ENCODE assay signal across 15 cellular contexts in the genomic region with DNA sequence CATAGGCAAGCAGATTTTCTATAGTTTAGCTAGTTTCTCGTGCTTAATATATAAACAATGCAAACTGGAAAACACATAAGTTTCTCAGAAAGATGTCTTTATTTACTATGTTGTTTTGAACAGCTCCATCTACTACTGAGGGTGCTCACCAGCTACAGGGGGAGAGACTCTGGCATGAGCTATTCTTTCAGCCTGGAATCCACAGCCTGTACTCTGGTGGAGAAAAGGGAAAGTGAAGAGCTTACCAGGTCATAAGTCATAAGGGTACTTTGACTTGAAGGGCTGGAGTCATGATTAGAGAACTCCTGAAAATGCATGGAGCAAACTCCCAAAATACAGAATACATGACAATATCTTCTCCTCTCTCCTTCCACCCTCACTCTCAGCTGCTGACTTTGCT. TPM values are rescaled to one million over a fixed set of nuclear protein-coding genes. Genes with fewer than 3 reads are reported as not detected.
DNase-seq lines count a peak whose midpoint lies in the region; ATAC-seq, FAIRE-seq and TF ChIP-seq lines count a peak whose summit lies in the region.
"Had no signal": no experiment of that assay in that cellular context is flagged by ENCODE, and none has a peak within 500 bp of the region (broad histone marks: within the 10 kb centered on the region; RNA-seq: fewer than 3 reads in every experiment).

No MANE protein-coding gene starts in this region.

- H4K20me1 ChIP-seq in GM12878 (ENCODE audit: control insufficient read depth, insufficient read depth), result no peaks in the 10 kb centered on the region
- H4K20me1 ChIP-seq: BLaER1 treated with 17β-estradiol and CSF1 and Interleukin-3, amounts not matched to agents 10 nM and 100 nM had no signal

- BruUV-seq in GM12878 (replicated peaks; lab: Mats Ljungman, UMichigan), result no TSS peak

- no peak overlapping the region for H2AFZ ChIP-seq in GM12878 (ENCODE audit: control insufficient read depth, low read depth, low read length)
- H2AFZ ChIP-seq: GM23248 had no signal

- no peak for TF ChIP-seq CTCF in GM12878 (IDR thresholded peaks at IDR 0.05 in 2 of 3, conservative IDR thresholded peaks at IDR 0.05 in 1 of 3; ENCODE audit: control insufficient read depth in 2 of 3, extremely low read depth in 1 of 3, insufficient read depth in 1 of 3, low read depth in 3 of 3, low read length in 3 of 3)
- TF ChIP-seq CTCF in BE2C (IDR thresholded peaks at IDR 0.05; ENCODE audit: low read depth, low read length), result no peak

- WGBS in GM12878 (ENCODE audit: insufficient coverage, insufficient replicate concordance, low lambda C conversion rate, missing lambda C conversion rate), result 94% methylated on average over 1 of the region's 1 CpG

- H3K27ac ChIP-seq in GM12878 (ENCODE audit: control insufficient read depth, insufficient read depth), result no peak overlapping the region
- H3K27ac ChIP-seq: 22Rv1; BLaER1 treated with 17β-estradiol and CSF1 and Interleukin-3, amounts not matched to agents 10 nM and 100 nM; GM23248 had no signal

- no peak for TF ChIP-seq POLR2A in GM12878 (IDR thresholded peaks at IDR 0.05; ENCODE audit: low read depth, low read length)

- intact Hi-C loops in GM12878 (cut with micrococcal nuclease; ENCODE audit: unreplicated experiment), result no loop called here

- TF ChIP-seq EP300 in GM12878 (IDR thresholded peaks at IDR 0.05; ENCODE audit: borderline replicate concordance in 1 of 2, control insufficient read depth in 1 of 2, low read depth in 2 of 2, low read length in 2 of 2), result no peak

- H3K9ac ChIP-seq in GM12878 (ENCODE audit: control insufficient read depth, insufficient read depth, low read length), result no peak overlapping the region
- H3K9ac ChIP-seq: BLaER1 treated with 17β-estradiol and CSF1 and Interleukin-3, amounts not matched to agents 10 nM and 100 nM; GM23248 had no signal

- SMC1A ChIA-PET in GM12878 (lab: Charles Lee; ENCODE audit: uncharacterized antibody, unreplicated experiment), result interaction anchor here (1.0 kb wide), 1 partner anchor 172 kb away, joined by 3 read pairs; no protein-coding TSS in a partner anchor

- H3K4me2 ChIP-seq in GM12878 (ENCODE audit: control insufficient read depth, insufficient read depth), result peak overlapping the region; percentile 47; the same call in 1 of the 2 replicates
- H3K4me2 ChIP-seq: BLaER1 treated with 17β-estradiol and CSF1 and Interleukin-3, amounts not matched to agents 10 nM and 100 nM had no signal

- CTCF ChIA-PET in GM12878 (lab: Yijun Ruan, JAX), result interaction anchor here (0.7 to 1.8 kb wide), 2 partner anchors 8 to 18 kb away, joined by 3 to 6 read pairs; no protein-coding TSS in a partner anchor

- TF ChIP-seq RAD21 in GM12878 (IDR thresholded peaks at IDR 0.05; ENCODE audit: insufficient read depth, low read depth, low read length), result no peak

- in situ Hi-C loops in ACHN (cut with HindIII; ENCODE audit: low pct_ligation_motif_present, low pct_unique_long_range_greater_than_20kb, low sequenced_read_pairs) (no loop called here), GM12878 (cut with MboI) (no loop called here), HAP-1 (cut with MboI; ENCODE audit: low sequenced_read_pairs) (no loop called here)

- DNase-seq in ACHN (peak; percentile 3), MV-4-11 (lab: John Stamatoyannopoulos, UW) (peak; percentile 18), GM12878 (ENCODE audit: low read depth, low spot score) (no peak), myocyte (ENCODE audit: low read depth) (peak; percentile 43), HAP-1 (ENCODE audit: low spot score in 2 of 2) (no peak), BE2C (no peak)
- no peak for DNase-seq in activated naive CD4-positive, alpha-beta T cell treated with anti-CD3 and anti-CD28 coated beads, Interleukin-2, amount 50 U/mL, for 16 hours
- DNase-seq: GM23248, NCI-H1417 treated with DMSO at 0.1 percent for 48 hours, NCI-H2029, NCI-H510A, SIG-M5 had no signal

- no peaks in the 10 kb centered on the region for H3K79me2 ChIP-seq in GM12878 (ENCODE audit: control insufficient read depth, insufficient read depth, low read length)

- ATAC-seq in GM12878, result no peak
- no peak for ATAC-seq in HG02588 (IDR thresholded peaks at IDR 0.05; ENCODE audit: unreplicated experiment)

- H3K36me3 ChIP-seq in GM12878 (ENCODE audit: control insufficient read depth in 2 of 2, insufficient read depth in 2 of 2, low read length in 1 of 2), result no peaks in the 10 kb centered on the region
- no peaks in the 10 kb centered on the region for H3K36me3 ChIP-seq in HAP-1 (replicated peaks)
- no peaks in the 10 kb centered on the region for H3K36me3 ChIP-seq in BE2C
- H3K36me3 ChIP-seq: BLaER1 treated with 17β-estradiol and CSF1 and Interleukin-3, amounts not matched to agents 10 nM and 100 nM had no signal

- H3K9me3 ChIP-seq in GM12878 (replicated peaks; ENCODE audit: control insufficient read depth, insufficient read depth, low read length) (no peaks in the 10 kb centered on the region; the same call in 2 of the 3 replicates), HAP-1 (no peaks in the 10 kb centered on the region), BE2C (no peaks in the 10 kb centered on the region)

- RAD21 ChIA-PET in GM12878 (lab: Charles Lee; ENCODE audit: unreplicated experiment), result no interaction called here

- H3K4me1 ChIP-seq in GM12878 (ENCODE audit: control insufficient read depth, insufficient read depth, low read length) (peaks cover 13% of the 10 kb centered on the region), HAP-1 (peaks cover 7% of the 10 kb centered on the region), BE2C (no peaks in the 10 kb centered on the region)

- H3K4me3 ChIP-seq in GM12878 (no peak overlapping the region), HAP-1 (no peak overlapping the region), BE2C (ENCODE audit: low read depth, low read length) (no peak overlapping the region)
- H3K4me3 ChIP-seq: BLaER1 treated with 17β-estradiol and CSF1 and Interleukin-3, amounts not matched to agents 10 nM and 100 nM; GM23248 had no signal

- peak; percentile 77 for FAIRE-seq in GM12878 (lab: Jason Lieb, UNC)

- H3K27me3 ChIP-seq in GM12878 (replicated peaks in 1 of 2; ENCODE audit: control insufficient read depth in 2 of 2, insufficient read depth in 2 of 2, low read length in 1 of 2) (no peaks in the 10 kb centered on the region), HAP-1 (ENCODE audit: low read depth) (no peaks in the 10 kb centered on the region), BE2C (no peaks in the 10 kb centered on the region)
- H3K27me3 ChIP-seq: BLaER1 treated with 17β-estradiol and CSF1 and Interleukin-3, amounts not matched to agents 10 nM and 100 nM had no signal

- POLR2A ChIA-PET in GM12878 (lab: Charles Lee), result interaction anchor here (0.6 kb wide), 1 partner anchor 26 kb away, joined by 5 read pairs; no protein-coding TSS in a partner anchor

RNA-seq across cellular contexts. Expression of a gene that starts 4.4 kb away (rescaled TPM):
- 2.4 and 3.4 TPM in 2 replicates for total RNA-seq in GM12878 (2013; cell fraction: nucleolus; rRNA removed)
- total RNA-seq in GM12878 (2014; rRNA removed) (15.1 and 16.3 TPM in 2 replicates), GM12878 (2014; rRNA removed; fragmentation: Illumina TruSeq; extraction: Trizol) (12.2 and 12.7 TPM in 2 replicates), GM12878 (2021) (13.3 and 14.3 TPM in 2 replicates), myocyte (69.2 and 77.7 TPM in 2 replicates)
- 7.3 TPM for polyA plus RNA-seq in GM12878 (2011; ENCODE audit: low read depth)
- polyA plus RNA-seq in GM12878 (2011; rRNA removed) (7.9 and 9.4 TPM in 2 replicates), GM12878 (2014; fragmentation: Illumina TruSeq; extraction: Trizol) (13.3 and 16.1 TPM in 2 replicates), GM12878 (2014; fragmentation: Nextera tagmentation; extraction: Ambion mirVana) (1 to 10 TPM; 6.3 to 9.5 TPM), GM12878 (2014; rRNA removed) (9.8 and 10.2 TPM in 2 replicates), GM12878 (2016; fragmentation: Nextera tagmentation; extraction: Ambion mirVana) (10 to 100 TPM in 1 of 2 experiments, 1 to 10 TPM in 1; 1.4 to 10.8 TPM)
- 3.8 and 4.1 TPM in 2 replicates for polyA plus RNA-seq in GM12878 (2011; cell fraction: cytosol; rRNA removed)
- 2.4 and 2.8 TPM in 2 replicates for polyA plus RNA-seq in GM12878 (2011; cell fraction: nucleus; rRNA removed)
- 8.3 and 9.1 TPM in 2 replicates for polyA plus RNA-seq in GM12878 (2012)
- 2.8 and 3.4 TPM in 2 replicates for polyA minus RNA-seq in GM12878 (2011; rRNA and poly(A)+ RNA removed)
- polyA minus RNA-seq in GM12878 (2011; cell fraction: cytosol; rRNA and poly(A)+ RNA removed), result 2.3 TPM in 1 of 2 replicates, not detected in the other
- polyA minus RNA-seq in GM12878 (2011; cell fraction: nucleus; rRNA and poly(A)+ RNA removed), result 0.97 and 2.0 TPM in 2 replicates
- polyA plus RNA-seq in myocyte (2012), result 39.8 TPM
- polyA plus RNA-seq in BE2C (2012; ENCODE audit: insufficient read depth, insufficient read length, low read depth), result 10.9 TPM

RNA-seq across cellular contexts. Expression of a gene that starts 58.3 kb away (rescaled TPM):
- 10.5 and 20.5 TPM in 2 replicates for total RNA-seq in GM12878 (2013; cell fraction: nucleolus; rRNA removed)
- 25.6 and 27.6 TPM in 2 replicates for total RNA-seq in GM12878 (2014; rRNA removed)
- total RNA-seq in GM12878 (2014; rRNA removed; fragmentation: Illumina TruSeq; extraction: Trizol), result 30.5 and 31.6 TPM in 2 replicates
- total RNA-seq in GM12878 (2021), result 39.6 and 43.3 TPM in 2 replicates
- 55.0 TPM for polyA plus RNA-seq in GM12878 (2011; ENCODE audit: low read depth)
- polyA plus RNA-seq in GM12878 (2011; rRNA removed), result 55.5 and 67.3 TPM in 2 replicates
- 23.0 and 24.8 TPM in 2 replicates for polyA plus RNA-seq in GM12878 (2011; cell fraction: cytosol; rRNA removed)
- polyA plus RNA-seq in GM12878 (2011; cell fraction: nucleus; rRNA removed), result 16.3 and 22.7 TPM in 2 replicates
- polyA plus RNA-seq in GM12878 (2012), result 44.5 and 57.3 TPM in 2 replicates
- 54.3 and 57.8 TPM in 2 replicates for polyA plus RNA-seq in GM12878 (2014; fragmentation: Illumina TruSeq; extraction: Trizol)
- 10 to 100 TPM; 16.5 to 49.3 TPM for polyA plus RNA-seq in GM12878 (2014; fragmentation: Nextera tagmentation; extraction: Ambion mirVana)
- polyA plus RNA-seq in GM12878 (2014; rRNA removed), result 40.7 and 44.9 TPM in 2 replicates
- polyA plus RNA-seq in GM12878 (2016; fragmentation: Nextera tagmentation; extraction: Ambion mirVana), result 10 to 100 TPM; 88.0 to 88.9 TPM
- 13.2 and 20.9 TPM in 2 replicates for polyA minus RNA-seq in GM12878 (2011; rRNA and poly(A)+ RNA removed)
- polyA minus RNA-seq in GM12878 (2011; cell fraction: cytosol; rRNA and poly(A)+ RNA removed), result 7.2 and 7.4 TPM in 2 replicates
- 6.9 and 12.0 TPM in 2 replicates for polyA minus RNA-seq in GM12878 (2011; cell fraction: nucleus; rRNA and poly(A)+ RNA removed)
- total RNA-seq in myocyte, result 35.5 and 35.7 TPM in 2 replicates
- polyA plus RNA-seq in myocyte (2012), result 130 TPM
- polyA plus RNA-seq in BE2C (2012; ENCODE audit: insufficient read depth, insufficient read length, low read depth), result 192 TPM

RNA-seq across cellular contexts. Expression of a gene that starts 58.5 kb away (rescaled TPM):
- total RNA-seq in GM12878 (2013; cell fraction: nucleolus; rRNA removed), result 13.5 and 14.0 TPM in 2 replicates
- total RNA-seq in GM12878 (2014; rRNA removed) (3.1 TPM in 2 replicates), GM12878 (2014; rRNA removed; fragmentation: Illumina TruSeq; extraction: Trizol) (3.3 and 3.6 TPM in 2 replicates), GM12878 (2021) (2.3 and 2.4 TPM in 2 replicates), myocyte (3.5 and 3.6 TPM in 2 replicates)
- polyA plus RNA-seq in GM12878 (2011; ENCODE audit: low read depth), result 1.6 TPM
- polyA plus RNA-seq in GM12878 (2011; rRNA removed) (5.8 and 8.2 TPM in 2 replicates), GM12878 (2014; fragmentation: Illumina TruSeq; extraction: Trizol) (3.7 and 4.7 TPM in 2 replicates), GM12878 (2014; fragmentation: Nextera tagmentation; extraction: Ambion mirVana) (1 to 10 TPM; 1.2 to 1.6 TPM), GM12878 (2014; rRNA removed) (2.6 and 3.7 TPM in 2 replicates), GM12878 (2016; fragmentation: Nextera tagmentation; extraction: Ambion mirVana) (1 to 10 TPM; 1.5 TPM)
- 2.5 and 2.7 TPM in 2 replicates for polyA plus RNA-seq in GM12878 (2011; cell fraction: cytosol; rRNA removed)
- polyA plus RNA-seq in GM12878 (2011; cell fraction: nucleus; rRNA removed), result 4.9 and 5.0 TPM in 2 replicates
- 1.9 and 2.3 TPM in 2 replicates for polyA plus RNA-seq in GM12878 (2012)
- polyA minus RNA-seq in GM12878 (2011; rRNA and poly(A)+ RNA removed), result 6.0 and 7.1 TPM in 2 replicates
- polyA minus RNA-seq in GM12878 (2011; cell fraction: cytosol; rRNA and poly(A)+ RNA removed), result 1.2 and 1.7 TPM in 2 replicates
- 8.2 and 8.5 TPM in 2 replicates for polyA minus RNA-seq in GM12878 (2011; cell fraction: nucleus; rRNA and poly(A)+ RNA removed)
- 1.8 TPM for polyA plus RNA-seq in myocyte (2012)
- 3.9 TPM for polyA plus RNA-seq in BE2C (2012; ENCODE audit: insufficient read depth, insufficient read length, low read depth)

Comparison
In these comparisons a context has a peak if more than half of its experiments do, and no peak if none do; other contexts are left out.
1. DNase-seq: peak in ACHN (single experiment), MV-4-11 (single experiment) and myocyte (single experiment); none in GM12878 (single experiment), HAP-1 (0 of 2), activated naive CD4-positive, alpha-beta T cell treated with anti-CD3 and anti-CD28 coated beads, Interleukin-2, amount 50 U/mL, for 16 hours (single experiment) and BE2C (single experiment).